24 cellular contexts compared by ENCODE assay signal in genomic region chr3:129019266-129019665, GRCh38. TPM values are rescaled to one million over a fixed set of nuclear protein-coding genes. Genes with fewer than 3 reads are reported as not detected.
"Had no signal": no experiment of that assay in that cellular context is flagged by ENCODE, and none has a peak within 500 bp of the region (broad histone marks: within the 10 kb centered on the region; RNA-seq: fewer than 3 reads in every experiment).

No MANE protein-coding gene starts in this region.

- H3K27ac Mint-ChIP-seq: mesothelial cell of epicardium, type B pancreatic cell had no signal

- H3K27me3 ChIP-seq: dorsolateral prefrontal cortex, gastrocnemius medialis, neutrophil, right lobe of liver, suprapubic skin, thyroid gland, uterus had no signal

- DNase-seq: cortex of kidney; effector CD8-positive, alpha-beta T cell; gastrocnemius medialis; glutamatergic neuron; kidney; left colon; mammary epithelial cell; psoas muscle; retina; right lobe of liver; stimulated activated CD4-positive, alpha-beta T cell treated with anti-CD3 and anti-CD28 coated beads, Interleukin-2, amount 100 ng/mL, for 24 hours; stimulated activated CD4-positive, alpha-beta T cell treated with anti-CD3 and anti-CD28 coated beads, Interleukin-4, amount 100 ng/mL, for 4 hours; stimulated activated naive CD4-positive, alpha-beta T cell treated with Interleukin-2 at 50 U/mL for 16 hours; thyroid gland; uterus had no signal

- ATAC-seq: gastrocnemius medialis, left colon, psoas muscle, right lobe of liver had no signal

- H3K36me3 ChIP-seq: gastrocnemius medialis, neutrophil, right lobe of liver, suprapubic skin, thyroid gland, uterus had no signal

- H3K36me3 Mint-ChIP-seq: mesothelial cell of epicardium, type B pancreatic cell had no signal

- H3K27ac ChIP-seq: dorsolateral prefrontal cortex, neutrophil, psoas muscle, right lobe of liver, suprapubic skin, thyroid gland, uterus had no signal

- H3K27me3 Mint-ChIP-seq: central memory CD8-positive, alpha-beta T cell had no signal

- H3K4me3 ChIP-seq: dorsolateral prefrontal cortex, gastrocnemius medialis, psoas muscle, right lobe of liver, suprapubic skin, thyroid gland, uterus had no signal

- H3K4me1 ChIP-seq: right lobe of liver, uterus had no signal

- H3K4me3 Mint-ChIP-seq: central memory CD8-positive, alpha-beta T cell; mesothelial cell of epicardium; type B pancreatic cell had no signal

- H3K9me3 ChIP-seq: gastrocnemius medialis, neutrophil, psoas muscle, right lobe of liver, suprapubic skin, thyroid gland, uterus had no signal

- FAIRE-seq: kidney had no signal

- H3K9me3 Mint-ChIP-seq: central memory CD8-positive, alpha-beta T cell; mesothelial cell of epicardium; type B pancreatic cell had no signal

RNA-seq across cellular contexts. Expression of gene EFCC1, which starts 18.2 kb away (rescaled TPM):
- total RNA-seq: osteoblast had no signal
- polyA plus RNA-seq: mammary epithelial cell, neural cell had no signal

RNA-seq across cellular contexts. Expression of gene CFAP92, which starts 25.4 kb away (rescaled TPM):
- total RNA-seq: osteoblast had no signal

RNA-seq across cellular contexts. Expression of gene GP9, which starts 41.3 kb away (rescaled TPM):
- total RNA-seq: kidney, mammary epithelial cell, mesothelial cell of epicardium, osteoblast, psoas muscle, suprapubic skin, thyroid gland had no signal
- polyA plus RNA-seq: esophagus, mammary epithelial cell, neural cell had no signal
